Comparison of ENCODE assay signal across 8 cellular contexts in the genomic region with DNA sequence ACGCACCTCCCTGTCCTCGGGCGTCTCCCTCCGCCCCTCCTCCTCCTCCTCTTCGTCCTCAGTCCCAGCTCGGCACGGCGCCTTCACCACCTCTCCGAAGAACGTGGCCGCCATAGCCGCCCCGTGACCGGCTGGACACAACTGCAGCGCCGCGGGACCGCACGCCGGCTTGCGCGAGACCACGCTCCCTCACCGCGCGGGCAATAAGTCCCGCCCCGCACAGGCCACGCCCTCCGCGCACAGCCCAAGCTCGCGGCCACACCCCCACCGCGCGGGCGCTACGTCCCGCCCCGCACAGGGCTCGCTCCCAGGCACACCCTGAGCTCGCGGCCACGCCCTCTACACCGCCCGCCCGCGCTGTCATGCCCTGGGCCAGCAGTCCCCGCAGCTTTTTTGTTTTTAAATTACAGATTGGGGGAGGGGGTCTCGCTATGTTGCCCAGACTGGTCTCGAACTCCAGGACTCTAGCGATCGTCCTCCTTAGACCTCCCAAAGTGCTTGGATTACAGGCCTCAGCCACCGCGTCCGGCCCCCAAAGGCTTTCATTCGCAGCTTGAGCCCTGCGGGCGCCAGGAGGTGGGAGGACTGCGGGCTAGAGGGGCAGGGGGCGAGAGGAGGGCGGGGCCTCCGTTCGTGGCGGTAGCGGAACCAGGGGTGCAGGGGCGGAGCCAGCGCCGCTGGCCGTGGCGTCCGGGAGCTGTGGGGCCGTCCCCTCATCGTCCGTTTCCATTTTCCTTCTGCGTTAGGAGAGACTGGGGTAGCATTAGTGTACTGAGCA. TPM values are rescaled to one million over a fixed set of nuclear protein-coding genes. Genes with fewer than 3 reads are reported as not detected.
DNase-seq lines count a peak whose midpoint lies in the region; ATAC-seq and TF ChIP-seq lines count a peak whose summit lies in the region.

PSMG1 (minus strand) TSS at position 180 of the 778 bp plus-strand sequence; CDS start at position 114, 66 bp downstream.

- peak; percentile 79 for ATAC-seq in GM21825 (IDR thresholded peaks at IDR 0.05; ENCODE audit: unreplicated experiment)

- H3K27ac ChIP-seq in KOPT-K1 (ENCODE audit: low read depth, low read length, poor library complexity, severe bottlenecking) (peak within 1 kb of the TSS; percentile 77), Peyer's patch (peak within 1 kb of the TSS; percentile 85 to 91 (median 87)), esophagus (ENCODE audit: low read depth in 2 of 2, low read length in 1 of 2) (peak within 1 kb of the TSS; percentile 83 to 99)

- DNase-seq in DMS79 treated with DMSO at 0.1 percent for 48 hours (lab: John Stamatoyannopoulos, UW) = peak; percentile 73
- peak; percentile 95 to 99 (median 98) for DNase-seq in Peyer's patch
- peak; percentile 97 to 98 for DNase-seq in activated T-cell treated with anti-CD3 and anti-CD28 coated beads, Interleukin-2, amount 50 U/mL, for 48 hours
- peak; percentile 96 for DNase-seq in stimulated activated CD8-positive, alpha-beta memory T cell treated with anti-CD3 and anti-CD28 coated beads, Interleukin-4, amount 100 ng/mL, for 48 hours

- H3K36me3 ChIP-seq in KOPT-K1 (ENCODE audit: insufficient read depth, low read length) (peaks cover 32% of the 10 kb centered on the region), Peyer's patch (peaks cover 0 to 8% (median 0%) of the 10 kb centered on the region in 3 donors), esophagus (ENCODE audit: control insufficient read depth in 2 of 2, insufficient read depth in 2 of 2, low read length in 1 of 2) (peaks cover 0 to 4% of the 10 kb centered on the region in 2 donors), mucosa of stomach (ENCODE audit: control insufficient read depth, insufficient read depth, low read length) (no peaks in the 10 kb centered on the region)

- H3K4me1 ChIP-seq in Peyer's patch (peaks cover 0 to 16% (median 0%) of the 10 kb centered on the region in 4 donors), esophagus (ENCODE audit: control insufficient read depth in 2 of 2, insufficient read depth in 2 of 2, low read length in 1 of 2) (no peaks in the 10 kb centered on the region), mucosa of stomach (ENCODE audit: control insufficient read depth, insufficient read depth, low read length) (peaks cover 4% of the 10 kb centered on the region)

- H3K9me3 ChIP-seq in KOPT-K1 (ENCODE audit: insufficient read depth, low read length, poor library complexity, severe bottlenecking) = no peaks in the 10 kb centered on the region
- H3K9me3 ChIP-seq in Peyer's patch = no peaks in the 10 kb centered on the region
- H3K9me3 ChIP-seq in esophagus (ENCODE audit: control insufficient read depth in 2 of 2, insufficient read depth in 1 of 2, low read depth in 1 of 2, low read length in 1 of 2) = no peaks in the 10 kb centered on the region
- no peaks in the 10 kb centered on the region for H3K9me3 ChIP-seq in mucosa of stomach (ENCODE audit: control insufficient read depth, low read length)

- no peak for TF ChIP-seq CTCF in Peyer's patch (IDR thresholded peaks at IDR 0.05)

- peak; percentile 32 to 70 for TF ChIP-seq POLR2A in Peyer's patch (IDR thresholded peaks at IDR 0.05)

- H3K27me3 ChIP-seq in Peyer's patch (no peaks in the 10 kb centered on the region), esophagus (ENCODE audit: control insufficient read depth in 1 of 2, insufficient read depth in 2 of 2, low read length in 2 of 2) (no peaks in the 10 kb centered on the region), mucosa of stomach (ENCODE audit: control insufficient read depth, insufficient read depth, low read length) (no peaks in the 10 kb centered on the region)

- H3K9ac ChIP-seq in mucosa of stomach (ENCODE audit: low read length) = peak within 1 kb of the TSS; percentile 79

- WGBS in esophagus, 2 donors = 1% methylated on average over 67 to 75 of the region's 76 CpGs

- H3K4me3 ChIP-seq in Peyer's patch (peak within 1 kb of the TSS; percentile 65 to 97 (median 84)), esophagus (ENCODE audit: low read depth in 1 of 2, low read length in 2 of 2) (peak within 1 kb of the TSS; percentile 70 to 74), mucosa of stomach (ENCODE audit: low read length) (peak within 1 kb of the TSS; percentile 64)

RNA-seq across cellular contexts. Expression of gene PSMG1, which starts in this region (rescaled TPM):
- total RNA-seq in Peyer's patch = 10 to 100 TPM in 3 of 4 donors, 1 to 10 TPM in 1; 8.3 to 17.0 (median 13.4) TPM
- 10 to 100 TPM; 48.2 to 54.1 TPM for polyA plus RNA-seq in esophagus

Comparison
In these comparisons a context has a peak if more than half of its experiments do, and no peak if none do; other contexts are left out.
1. Peak in every context shown above with its lines: DNase-seq, ATAC-seq, H3K4me3 ChIP-seq and H3K27ac ChIP-seq.